12 cellular contexts compared by ENCODE assay signal in the genomic region with DNA sequence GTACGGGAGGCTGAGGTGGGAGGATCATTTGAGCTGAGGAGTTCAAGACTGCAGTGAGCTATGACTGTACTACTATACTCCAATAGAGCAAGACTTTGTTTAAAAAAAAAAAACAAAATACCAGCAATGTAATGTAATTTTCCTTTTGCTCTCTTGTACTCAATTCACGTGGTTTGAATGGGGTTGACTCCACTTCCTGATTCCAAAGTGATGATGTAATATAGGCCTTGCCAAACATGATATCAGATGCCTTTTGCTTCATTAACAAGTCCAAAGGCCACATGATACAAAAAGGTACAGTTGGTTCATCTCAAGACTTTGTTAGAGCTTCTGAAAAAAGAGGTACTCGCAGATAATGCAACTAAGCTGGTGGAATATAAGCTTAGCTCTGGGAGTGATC.
DNase-seq lines count a peak whose midpoint lies in the region; ATAC-seq lines count a peak whose summit lies in the region.
"Had no signal": no experiment of that assay in that cellular context is flagged by ENCODE, and none has a peak within 500 bp of the region (broad histone marks: within the 10 kb centered on the region; RNA-seq: fewer than 3 reads in every experiment).

No MANE protein-coding gene starts in this region.

- peak overlapping the region; percentile 89 for H3K27ac Mint-ChIP-seq in stimulated activated naive CD8-positive, alpha-beta T cell treated with anti-CD3 and anti-CD28 coated beads, Interleukin-15, Interleukin-2, amounts not matched to agents 100 ng/mL and 50 ng/mL, for 24 hours

- DNase-seq in stimulated activated naive CD8-positive, alpha-beta T cell treated with anti-CD3 and anti-CD28 coated beads, Interleukin-15, Interleukin-2, amounts not matched to agents 100 U/mL and 50 U/mL, for 24 hours = no peak
- DNase-seq in SKM-1 (lab: John Stamatoyannopoulos, UW; ENCODE audit: unreplicated experiment) (peak; percentile 20), fibroblast of the conjunctiva (ENCODE audit: low read depth) (peak; percentile 16), GM19240 (ENCODE audit: insufficient read length, low spot score) (no peak)
- DNase-seq: COR-L47, hippocampal formation, NCI-H1930 had no signal

- peaks cover 85% of the 10 kb centered on the region for H3K4me1 Mint-ChIP-seq in stimulated activated naive CD8-positive, alpha-beta T cell treated with anti-CD3 and anti-CD28 coated beads, Interleukin-15, Interleukin-2, amounts not matched to agents 100 ng/mL and 50 ng/mL, for 24 hours (ENCODE audit: low read depth)

- peaks cover 45% of the 10 kb centered on the region for H3K36me3 Mint-ChIP-seq in stimulated activated naive CD8-positive, alpha-beta T cell treated with anti-CD3 and anti-CD28 coated beads, Interleukin-15, Interleukin-2, amounts not matched to agents 100 ng/mL and 50 ng/mL, for 24 hours (ENCODE audit: low read depth)

- H3K9me3 Mint-ChIP-seq in stimulated activated naive CD8-positive, alpha-beta T cell treated with anti-CD3 and anti-CD28 coated beads, Interleukin-15, Interleukin-2, amounts not matched to agents 100 ng/mL and 50 ng/mL, for 24 hours = no peaks in the 10 kb centered on the region
- H3K9me3 Mint-ChIP-seq: T-helper 1 cell treated with Interleukin-12 subunit alpha and Interleukin-12 subunit beta and Interleukin-4 antibody, amounts not matched to agents 30 μg/mL and 1 μg/mL, for 36 hours had no signal

- H3K27me3 Mint-ChIP-seq in stimulated activated naive CD8-positive, alpha-beta T cell treated with anti-CD3 and anti-CD28 coated beads, Interleukin-15, Interleukin-2, amounts not matched to agents 100 ng/mL and 50 ng/mL, for 24 hours = no peaks in the 10 kb centered on the region

- peak overlapping the region; percentile 64 for H3K4me3 Mint-ChIP-seq in stimulated activated naive CD8-positive, alpha-beta T cell treated with anti-CD3 and anti-CD28 coated beads, Interleukin-15, Interleukin-2, amounts not matched to agents 100 ng/mL and 50 ng/mL, for 24 hours
- H3K4me3 Mint-ChIP-seq: T-helper 1 cell treated with Interleukin-12 subunit alpha and Interleukin-12 subunit beta and Interleukin-4 antibody, amounts not matched to agents 30 μg/mL and 1 μg/mL, for 36 hours had no signal

- ATAC-seq in stimulated activated naive CD8-positive, alpha-beta T cell treated with anti-CD3 and anti-CD28 coated beads, Interleukin-15, Interleukin-2, amounts not matched to agents 100 U/mL and 50 U/mL, for 24 hours = no peak
- ATAC-seq in GM21367 (IDR thresholded peaks at IDR 0.05; ENCODE audit: unreplicated experiment) (no peak), GM18870 (IDR thresholded peaks at IDR 0.05; ENCODE audit: unreplicated experiment) (no peak), GM21717 (IDR thresholded peaks at IDR 0.05; ENCODE audit: unreplicated experiment) (no peak)

Comparison
In these comparisons a context has a peak if more than half of its experiments do, and no peak if none do; other contexts are left out.
1. DNase-seq: peak in SKM-1 (single experiment) and fibroblast of the conjunctiva (single experiment); none in stimulated activated naive CD8-positive, alpha-beta T cell treated with anti-CD3 and anti-CD28 coated beads, Interleukin-15, Interleukin-2, amounts not matched to agents 100 U/mL and 50 U/mL, for 24 hours (single experiment) and GM19240 (single experiment).